17 cellular contexts compared by ENCODE assay signal in the genomic region with DNA sequence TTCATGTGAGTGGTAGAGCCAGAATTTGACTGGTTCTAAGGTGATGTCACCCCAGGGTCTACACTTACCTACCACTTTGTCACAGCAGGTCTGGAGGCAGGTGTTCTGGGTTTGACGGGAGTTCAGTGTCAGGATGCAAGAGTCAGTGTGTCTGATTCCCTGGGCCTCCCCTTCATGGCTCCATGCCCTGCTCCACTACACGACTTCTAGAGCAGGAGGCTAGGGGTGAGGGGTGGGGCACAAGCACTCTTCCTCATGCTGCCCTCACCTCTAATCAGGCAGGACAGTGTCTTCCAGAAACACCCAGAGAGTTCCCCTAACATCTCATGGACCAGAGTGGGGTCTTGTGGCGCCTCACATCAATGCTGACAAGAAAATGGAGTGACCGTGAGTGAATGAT.
DNase-seq lines count a peak whose midpoint lies in the region; ATAC-seq and TF ChIP-seq lines count a peak whose summit lies in the region.
"Had no signal": no experiment of that assay in that cellular context is flagged by ENCODE, and none has a peak within 500 bp of the region (broad histone marks: within the 10 kb centered on the region; RNA-seq: fewer than 3 reads in every experiment).

No MANE protein-coding gene starts in this region.

- TF ChIP-seq CTCF in right atrium auricular region (IDR thresholded peaks at IDR 0.05), result no peak
- no peak for TF ChIP-seq CTCF in osteocyte (IDR thresholded peaks at IDR 0.05)
- TF ChIP-seq CTCF in vagina (IDR thresholded peaks at IDR 0.05), result no peak

- no peaks in the 10 kb centered on the region for H3K9me3 Mint-ChIP-seq in osteocyte (ENCODE audit: unreplicated experiment)

- TF ChIP-seq POLR2A in vagina (IDR thresholded peaks at IDR 0.05), result no peak

- H3K4me3 ChIP-seq in right atrium auricular region (no peak overlapping the region), vagina (no peak overlapping the region)
- H3K4me3 ChIP-seq: BLaER1, GM23248 had no signal

- H3K4me3 Mint-ChIP-seq in osteocyte (ENCODE audit: unreplicated experiment), result no peak overlapping the region
- H3K4me3 Mint-ChIP-seq: B cell; CD4-positive, CD25-positive, alpha-beta regulatory T cell; CD8-positive, alpha-beta T cell had no signal

- ATAC-seq in Right ventricle myocardium superior (ENCODE audit: poor library complexity) (no peak), GM18502 (IDR thresholded peaks at IDR 0.05; ENCODE audit: poor library complexity, unreplicated experiment) (no peak)
- ATAC-seq: CD8-positive, alpha-beta T cell; HCT116 had no signal

- DNase-seq in right atrium auricular region (ENCODE audit: low spot score) (peak; percentile 9), Right ventricle myocardium superior (no peak), osteocyte (ENCODE audit: extremely low spot score, unreplicated experiment) (peak; percentile 44), vagina (ENCODE audit: extremely low spot score in 2 of 2) (peak; percentile 69 to 72), SW 1271 (lab: John Stamatoyannopoulos, UW) (no peak)
- DNase-seq: Caco-2; CD4-positive, CD25-positive, alpha-beta regulatory T cell; CD8-positive, alpha-beta T cell; DMS153; DND-41; GM23248; H7 had no signal

- no peaks in the 10 kb centered on the region for H3K36me3 ChIP-seq in right atrium auricular region
- H3K36me3 ChIP-seq in vagina, result no peaks in the 10 kb centered on the region
- H3K36me3 ChIP-seq: BLaER1 had no signal

- H3K9me3 ChIP-seq in right atrium auricular region, result no peaks in the 10 kb centered on the region
- H3K9me3 ChIP-seq in vagina, result no peaks in the 10 kb centered on the region
- H3K9me3 ChIP-seq: BLaER1, Caco-2 had no signal

- H3K36me3 Mint-ChIP-seq in osteocyte (ENCODE audit: unreplicated experiment), result no peaks in the 10 kb centered on the region
- H3K36me3 Mint-ChIP-seq: CD4-positive, CD25-positive, alpha-beta regulatory T cell; CD8-positive, alpha-beta T cell had no signal

- intact Hi-C loops in Right ventricle myocardium superior (cut with DNase I) (no loop called here), vagina (cut with DNase I) (no loop called here)

- H3K27ac Mint-ChIP-seq in osteocyte (ENCODE audit: unreplicated experiment), result no peak overlapping the region
- H3K27ac Mint-ChIP-seq: B cell; CD4-positive, CD25-positive, alpha-beta regulatory T cell; CD8-positive, alpha-beta T cell had no signal

- no peaks in the 10 kb centered on the region for H3K4me1 Mint-ChIP-seq in osteocyte (ENCODE audit: unreplicated experiment)
- H3K4me1 Mint-ChIP-seq: B cell; CD4-positive, CD25-positive, alpha-beta regulatory T cell had no signal

- H3K27ac ChIP-seq in right atrium auricular region (no peak overlapping the region), vagina (no peak overlapping the region)
- H3K27ac ChIP-seq: BLaER1, C4-2B, GM23248 had no signal

- H3K4me1 ChIP-seq in right atrium auricular region (no peaks in the 10 kb centered on the region), vagina (no peaks in the 10 kb centered on the region)
- H3K4me1 ChIP-seq: BLaER1, Caco-2 had no signal

- H3K27me3 ChIP-seq in right atrium auricular region (no peaks in the 10 kb centered on the region), vagina (no peaks in the 10 kb centered on the region)
- H3K27me3 ChIP-seq: BLaER1 had no signal

- peaks cover 13% of the 10 kb centered on the region for H3K27me3 Mint-ChIP-seq in osteocyte (ENCODE audit: unreplicated experiment)

Comparison
In these comparisons a context has a peak if more than half of its experiments do, and no peak if none do; other contexts are left out.
1. DNase-seq: peak in right atrium auricular region (single experiment), osteocyte (single experiment) and vagina (2 of 2); none in Right ventricle myocardium superior (single experiment) and SW 1271 (0 of 2).